ENCODE assay signal across 8 cellular contexts in the genomic region with DNA sequence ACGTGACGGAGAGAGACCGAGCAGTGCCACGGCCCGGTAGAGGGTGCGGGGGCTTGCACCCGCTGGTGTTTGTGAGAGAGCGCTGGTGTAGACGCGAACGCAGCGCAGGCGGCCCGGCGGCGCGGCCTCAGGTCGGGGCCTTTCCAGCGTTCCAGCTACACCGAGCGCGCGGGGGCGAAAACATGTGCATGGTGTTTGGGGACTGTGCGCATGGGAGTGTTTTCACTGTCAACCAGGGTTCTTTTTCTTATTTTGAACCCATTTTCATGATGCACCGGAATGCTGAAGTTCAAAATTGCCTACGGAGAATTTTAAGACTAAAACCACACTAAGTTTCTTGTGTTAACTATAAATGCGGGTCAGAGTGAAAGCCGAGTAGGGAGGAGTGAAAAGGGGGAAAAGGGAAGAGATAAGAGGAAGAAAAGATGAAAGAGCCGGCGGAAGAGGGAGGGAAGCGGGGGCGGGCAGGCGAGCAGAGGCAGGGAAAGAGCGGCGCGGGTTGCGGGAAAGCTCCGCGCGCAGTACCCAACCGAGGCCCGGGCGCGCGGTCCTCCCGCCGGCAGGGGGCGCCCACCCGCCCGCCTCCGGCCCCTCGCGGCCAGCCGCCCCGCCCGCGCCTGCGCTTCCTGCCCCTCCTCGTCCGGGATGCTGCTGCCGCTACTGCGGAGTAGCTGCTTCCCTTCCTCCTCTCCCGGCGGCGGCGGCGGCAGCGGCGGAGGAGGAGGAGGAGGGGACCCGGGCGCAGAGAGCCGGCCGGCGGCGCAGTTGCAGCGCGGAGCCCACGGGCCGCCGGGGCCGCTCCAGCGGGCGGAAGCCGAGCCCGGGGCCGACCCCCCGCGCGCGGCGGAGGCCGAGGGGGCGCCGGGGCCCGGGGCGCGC. TPM values are rescaled to one million over a fixed set of nuclear protein-coding genes. Genes with fewer than 3 reads are reported as not detected.
DNase-seq lines count a peak whose midpoint lies in the region; FAIRE-seq lines count a peak whose summit lies in the region.

RAB12 (plus strand) TSS at position 643 of the 879 bp plus-strand sequence; CDS start at position 646, 3 bp downstream.

- H3K9me3 ChIP-seq in MG63 (no peaks in the 10 kb centered on the region), SJSA1 (replicated peaks) (no peaks in the 10 kb centered on the region)

- DNase-seq in EH (ENCODE audit: low read depth) (peak; percentile 85), H4 (ENCODE audit: low spot score) (peak; percentile 81), MG63 (peak; percentile 88), SJSA1 (ENCODE audit: low read depth in 1 of 2, low spot score in 2 of 2) (peak; percentile 46 to 87), frontal cortex (ENCODE audit: low spot score in 2 of 2) (peak; percentile 88 to 93), non-pigmented ciliary epithelial cell (ENCODE audit: low read depth) (peak; percentile 19), substantia nigra (lab: John Stamatoyannopoulos, UW) (peak; percentile 24 to 92 (median 75))
- peak; percentile 58 to 85 (median 72) for DNase-seq in activated naive CD4-positive, alpha-beta T cell (lab: John Stamatoyannopoulos, UW)

- H3K27ac ChIP-seq in SJSA1, result peak within 1 kb of the TSS; percentile 12
- peak within 1 kb of the TSS; percentile 75 for H3K27ac ChIP-seq in substantia nigra (ENCODE audit: low read depth, low read length, poor library complexity, severe bottlenecking)

- no peaks in the 10 kb centered on the region for H3K27me3 ChIP-seq in MG63
- no peaks in the 10 kb centered on the region for H3K27me3 ChIP-seq in SJSA1 (replicated peaks)

- peaks cover 12% of the 10 kb centered on the region for H3K36me3 ChIP-seq in MG63
- peaks cover 15% of the 10 kb centered on the region; the same call in 1 of the 2 replicates for H3K36me3 ChIP-seq in SJSA1

- H3K4me1 ChIP-seq in SJSA1 (replicated peaks), result peaks cover 5% of the 10 kb centered on the region

- H3K4me3 ChIP-seq in MG63 (peak within 1 kb of the TSS; percentile 79), SJSA1 (peak within 1 kb of the TSS; percentile 80)

- FAIRE-seq in frontal cortex (lab: Jason Lieb, UNC), result no peak

RNA-seq across cellular contexts. Expression of gene RAB12, which starts in this region (rescaled TPM):
- total RNA-seq in H4 (2014; rRNA removed; shearing (Covaris generic)), result 68.4 and 71.5 TPM in 2 replicates
- total RNA-seq in MG63 (2014; rRNA removed; shearing (Covaris generic); ENCODE audit: low replicate concordance), result 79.5 and 111 TPM in 2 replicates
- 83.0 and 93.1 TPM in 2 replicates for total RNA-seq in SJSA1 (2014; rRNA removed; shearing (Covaris generic))
- total RNA-seq in frontal cortex, result 119 TPM

Comparison
In these comparisons a context has a peak if more than half of its experiments do, and no peak if none do; other contexts are left out.
1. Peak in every context shown above with its lines: DNase-seq, H3K4me3 ChIP-seq and H3K27ac ChIP-seq.
2. DNase-seq: peak in every context shown above with its lines; median percentile 90 in frontal cortex; 88 in MG63; 85 in EH; 81 in H4; 75 in substantia nigra; 72 in activated naive CD4-positive, alpha-beta T cell; 66 in SJSA1; 19 in non-pigmented ciliary epithelial cell.